8 cellular contexts compared by ENCODE assay signal in genomic region chr19:10417598-10418280, GRCh38.
DNase-seq lines count a peak whose midpoint lies in the region; ATAC-seq, FAIRE-seq and TF ChIP-seq lines count a peak whose summit lies in the region.

No MANE protein-coding gene starts in this region.

- no peaks in the 10 kb centered on the region for H3K9me3 Mint-ChIP-seq in activated naive CD4-positive, alpha-beta T cell treated with anti-CD3 and anti-CD28 coated beads, Interleukin-2, amount 10 ng/mL, durations not matched to agents 7 days and 5 days

- peaks cover 67% of the 10 kb centered on the region for H3K27me3 Mint-ChIP-seq in activated naive CD4-positive, alpha-beta T cell treated with anti-CD3 and anti-CD28 coated beads, Interleukin-2, amount 10 ng/mL, durations not matched to agents 7 days and 5 days

- H3K36me3 Mint-ChIP-seq in activated naive CD4-positive, alpha-beta T cell treated with anti-CD3 and anti-CD28 coated beads, Interleukin-2, amount 10 ng/mL, durations not matched to agents 7 days and 5 days: peaks cover 8% of the 10 kb centered on the region

- no peak for ATAC-seq in stimulated activated naive CD8-positive, alpha-beta T cell treated with anti-CD3 and anti-CD28 coated beads, Interleukin-15, Interleukin-2, amounts not matched to agents 100 U/mL and 50 U/mL, for 24 hours
- no peak for ATAC-seq in GM19328 (IDR thresholded peaks at IDR 0.05; ENCODE audit: unreplicated experiment)

- TF ChIP-seq CTCF in D721Med (IDR thresholded peaks at IDR 0.05; ENCODE audit: insufficient read depth, missing control alignments): no peak

- peak; percentile 43 for DNase-seq in activated naive CD4-positive, alpha-beta T cell treated with anti-CD3 and anti-CD28 coated beads, Interleukin-2, amount 10 ng/mL, durations not matched to agents 7 days and 5 days
- no peak for DNase-seq in activated naive CD4-positive, alpha-beta T cell (lab: John Stamatoyannopoulos, UW)
- DNase-seq in OCI-M1 (lab: John Stamatoyannopoulos, UW) (peak; percentile 92), epidermal melanocyte (ENCODE audit: insufficient read length, low spot score) (peak; percentile 17), D721Med (ENCODE audit: insufficient read length, low spot score) (no peak), NCI-H1930 (lab: John Stamatoyannopoulos, UW) (no peak)
- peak; percentile 34 for DNase-seq in stimulated activated naive CD8-positive, alpha-beta T cell treated with anti-CD3 and anti-CD28 coated beads, Interleukin-15, Interleukin-2, amounts not matched to agents 100 U/mL and 50 U/mL, for 24 hours

- CTCF ChIA-PET in activated naive CD4-positive, alpha-beta T cell treated with anti-CD3 and anti-CD28 coated beads, Interleukin-2, amount 10 ng/mL, durations not matched to agents 7 days and 5 days (lab: Charles Lee): interaction anchor here (0.8 to 16.2 kb wide), 14 partner anchors 11 to 159 kb away, joined by 3 to 382 read pairs (median 4); partner anchors contain the start of genes CDC37, ICAM1 and S1PR5

- peaks cover 73% of the 10 kb centered on the region for H3K4me1 Mint-ChIP-seq in activated naive CD4-positive, alpha-beta T cell treated with anti-CD3 and anti-CD28 coated beads, Interleukin-2, amount 10 ng/mL, durations not matched to agents 7 days and 5 days

- peak overlapping the region; percentile 65 for H3K4me3 Mint-ChIP-seq in activated naive CD4-positive, alpha-beta T cell treated with anti-CD3 and anti-CD28 coated beads, Interleukin-2, amount 10 ng/mL, durations not matched to agents 7 days and 5 days

- no peak for FAIRE-seq in D721Med (lab: Jason Lieb, UNC)

- H3K27ac Mint-ChIP-seq in activated naive CD4-positive, alpha-beta T cell treated with anti-CD3 and anti-CD28 coated beads, Interleukin-2, amount 10 ng/mL, durations not matched to agents 7 days and 5 days: peak overlapping the region; percentile 66

Comparison
In these comparisons a context has a peak if more than half of its experiments do, and no peak if none do; other contexts are left out.
1. DNase-seq: peak in activated naive CD4-positive, alpha-beta T cell treated with anti-CD3 and anti-CD28 coated beads, Interleukin-2, amount 10 ng/mL, durations not matched to agents 7 days and 5 days (single experiment), OCI-M1 (single experiment), epidermal melanocyte (single experiment) and stimulated activated naive CD8-positive, alpha-beta T cell treated with anti-CD3 and anti-CD28 coated beads, Interleukin-15, Interleukin-2, amounts not matched to agents 100 U/mL and 50 U/mL, for 24 hours (single experiment); none in activated naive CD4-positive, alpha-beta T cell (0 of 4), D721Med (single experiment) and NCI-H1930 (0 of 2).